In the genomic region with DNA sequence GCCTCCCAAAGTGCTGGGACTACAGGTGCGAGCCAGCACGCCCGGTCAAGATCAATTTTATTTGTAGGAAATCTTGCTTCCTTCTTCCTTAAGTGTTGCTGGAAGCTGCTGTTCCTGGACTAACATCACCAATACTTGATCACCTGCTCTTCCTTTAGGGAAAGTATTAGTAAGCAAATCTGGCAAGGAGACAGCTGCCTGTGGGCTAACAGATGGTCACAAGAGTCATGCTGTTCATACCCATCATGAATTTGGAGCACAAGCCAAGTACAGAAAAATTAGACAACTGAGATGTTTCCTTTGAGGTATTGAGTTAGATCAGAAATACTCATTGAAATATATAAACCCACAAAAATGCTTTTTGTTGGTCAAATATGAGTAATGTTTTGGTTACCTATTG, we compare ENCODE assay signal across 16 cellular contexts. TPM values are rescaled to one million over a fixed set of nuclear protein-coding genes. Genes with fewer than 3 reads are reported as not detected.
DNase-seq lines count a peak whose midpoint lies in the region; ATAC-seq and TF ChIP-seq lines count a peak whose summit lies in the region.
"Had no signal": no experiment of that assay in that cellular context is flagged by ENCODE, and none has a peak within 500 bp of the region (broad histone marks: within the 10 kb centered on the region; RNA-seq: fewer than 3 reads in every experiment).

No MANE protein-coding gene starts in this region.

- no peaks in the 10 kb centered on the region for H3K4me1 Mint-ChIP-seq in activated CD8-positive, alpha-beta memory T cell treated with anti-CD3 and anti-CD28 coated beads, Interleukin-2, amount 10 ng/mL, durations not matched to agents 7 days and 5 days

- no peak overlapping the region for H3K4me3 Mint-ChIP-seq in activated CD8-positive, alpha-beta memory T cell treated with anti-CD3 and anti-CD28 coated beads, Interleukin-2, amount 10 ng/mL, durations not matched to agents 7 days and 5 days

- H3K4me3 ChIP-seq in HCT116 (replicated peaks in 1 of 2; ENCODE audit: low read depth in 1 of 2, low read length in 2 of 2) (no peak overlapping the region), PC-3 (ENCODE audit: low read length) (no peak overlapping the region), epithelial cell of esophagus (ENCODE audit: low read length) (no peak overlapping the region)
- H3K4me3 ChIP-seq: coronary artery, hepatocyte, right lobe of liver, SJSA1, upper lobe of right lung had no signal

- H4K20me1 ChIP-seq in HCT116 (ENCODE audit: insufficient read depth), result no peaks in the 10 kb centered on the region
- peaks cover 8% of the 10 kb centered on the region for H4K20me1 ChIP-seq in PC-3 (ENCODE audit: low read length)

- ATAC-seq in HCT116 (no peak), PC-3 (peak; percentile 65), GM18519 (IDR thresholded peaks at IDR 0.05; ENCODE audit: low FRiP score, unreplicated experiment) (no peak)
- ATAC-seq in activated CD8-positive, alpha-beta memory T cell treated with anti-CD3 and anti-CD28 coated beads, Interleukin-2, amount 10 ng/mL, durations not matched to agents 7 days and 5 days, result no peak
- ATAC-seq: upper lobe of right lung had no signal

- no peak for TF ChIP-seq RAD21 in HCT116 (IDR thresholded peaks at IDR 0.05; ENCODE audit: low read depth)

- no peaks in the 10 kb centered on the region for H3F3A ChIP-seq in PC-3 (ENCODE audit: low read length, unreplicated experiment)

- H3K27me3 Mint-ChIP-seq in activated CD8-positive, alpha-beta memory T cell treated with anti-CD3 and anti-CD28 coated beads, Interleukin-2, amount 10 ng/mL, durations not matched to agents 7 days and 5 days, result no peaks in the 10 kb centered on the region

- H3K9ac ChIP-seq in HCT116 (ENCODE audit: low read length), result no peak overlapping the region
- H3K9ac ChIP-seq in PC-3 (ENCODE audit: low read length), result no peak overlapping the region

- TF ChIP-seq POLR2A in HCT116 (IDR thresholded peaks at IDR 0.05; ENCODE audit: borderline replicate concordance, extremely low read depth, insufficient read depth, insufficient read length), result no peak

- no peaks in the 10 kb centered on the region for H3K36me3 Mint-ChIP-seq in activated CD8-positive, alpha-beta memory T cell treated with anti-CD3 and anti-CD28 coated beads, Interleukin-2, amount 10 ng/mL, durations not matched to agents 7 days and 5 days

- peak overlapping the region; percentile 8; the same call in 1 of the 2 replicates for H3K27ac ChIP-seq in HCT116 (ENCODE audit: low read depth, low read length)
- H3K27ac ChIP-seq in PC-3 (ENCODE audit: low read length), result peak overlapping the region; percentile 66
- H3K27ac ChIP-seq: coronary artery, hepatocyte, right lobe of liver, SJSA1, upper lobe of right lung had no signal

- H3K4me1 ChIP-seq in HCT116 (ENCODE audit: control insufficient read depth in 1 of 2, insufficient read depth in 2 of 2, low read length in 2 of 2) (peaks cover 50 to 57% of the 10 kb centered on the region in 2 experiments), PC-3 (ENCODE audit: insufficient read depth, low read length) (peaks cover 28% of the 10 kb centered on the region)
- H3K4me1 ChIP-seq: upper lobe of right lung had no signal

- H3K9me2 ChIP-seq in HCT116 (ENCODE audit: insufficient read depth) (no peaks in the 10 kb centered on the region), PC-3 (replicated peaks; ENCODE audit: low read length) (no peaks in the 10 kb centered on the region)

- DNase-seq in HCT116 (ENCODE audit: low read depth, low spot score) (no peak), PC-3 (peak; percentile 92), epithelial cell of esophagus (ENCODE audit: low read depth) (peak; percentile 82), pons (ENCODE audit: low spot score) (peak; percentile 20), OCI-M1 (lab: John Stamatoyannopoulos, UW) (no peak)
- DNase-seq in activated CD8-positive, alpha-beta memory T cell treated with anti-CD3 and anti-CD28 coated beads, Interleukin-2, amount 10 ng/mL, durations not matched to agents 7 days and 5 days, result no peak
- no peak for DNase-seq in activated CD4-positive, alpha-beta T cell treated with anti-CD3 and anti-CD28 coated beads for 4 hours
- DNase-seq: activated naive CD4-positive, alpha-beta T cell treated with Interleukin-2 at 50 U/mL for 16 hours; midbrain; NCI-H1930; upper lobe of right lung had no signal

- H3K36me3 ChIP-seq in HCT116 (ENCODE audit: control insufficient read depth in 1 of 2, insufficient read depth in 2 of 2, low read length in 2 of 2) (no peaks in the 10 kb centered on the region), PC-3 (ENCODE audit: low read depth, low read length) (no peaks in the 10 kb centered on the region)
- H3K36me3 ChIP-seq: right lobe of liver, SJSA1, upper lobe of right lung had no signal

- no peaks in the 10 kb centered on the region for H3K27me3 ChIP-seq in HCT116 (ENCODE audit: insufficient read depth, low read length)
- no peaks in the 10 kb centered on the region for H3K27me3 ChIP-seq in PC-3 (ENCODE audit: low read length)
- H3K27me3 ChIP-seq: hepatocyte, right lobe of liver, SJSA1, upper lobe of right lung had no signal

- no peak overlapping the region for H3K27ac Mint-ChIP-seq in activated CD8-positive, alpha-beta memory T cell treated with anti-CD3 and anti-CD28 coated beads, Interleukin-2, amount 10 ng/mL, durations not matched to agents 7 days and 5 days

- POLR2A ChIA-PET in HCT116 (lab: Charles Lee) (no interaction called here), PC-3 (lab: Charles Lee; ENCODE audit: unreplicated experiment) (interaction anchor here (0.7 kb wide), 1 partner anchor 28 kb away, joined by 3 read pairs; a partner anchor contains a TSS)

- BruUV-seq in HCT116 (replicated peaks; lab: Mats Ljungman, UMichigan) (no TSS peak), PC-3 (replicated peaks; lab: Mats Ljungman, UMichigan) (no TSS peak)

- no peak for TF ChIP-seq CTCF in HCT116 (IDR thresholded peaks at IDR 0.05 in 2 of 3, conservative IDR thresholded peaks at IDR 0.05 in 1 of 3; ENCODE audit: borderline replicate concordance in 1 of 3, insufficient read depth in 1 of 3, low read depth in 2 of 3, low read length in 2 of 3)
- TF ChIP-seq CTCF in PC-3 (conservative IDR thresholded peaks at IDR 0.05; ENCODE audit: low read depth, low read length), result no peak
- no peak for TF ChIP-seq CTCF in epithelial cell of esophagus (IDR thresholded peaks at IDR 0.05; ENCODE audit: insufficient read depth, low read depth, low read length, missing control alignments)

- H3K4me2 ChIP-seq in HCT116 (ENCODE audit: low read length) (peak overlapping the region; percentile 14), PC-3 (ENCODE audit: low read length) (peak overlapping the region; percentile 44)
- H3K4me2 ChIP-seq: hepatocyte had no signal

- H3K79me2 ChIP-seq in HCT116 (ENCODE audit: insufficient read depth, low read length) (peaks cover 90% of the 10 kb centered on the region), PC-3 (ENCODE audit: low read length) (peaks cover 85% of the 10 kb centered on the region)

- RAD21 ChIA-PET in HCT116 (lab: Charles Lee; ENCODE audit: low non-redundant PET in 1 of 2, low total read pairs in 2 of 2, uncharacterized antibody in 2 of 2, unreplicated experiment in 2 of 2), result interaction anchor here in 1 of 2 experiments (1.5 kb wide), 1 partner anchor 28 kb away, joined by 3 read pairs; a partner anchor contains a TSS

- H3K9me3 Mint-ChIP-seq in activated CD8-positive, alpha-beta memory T cell treated with anti-CD3 and anti-CD28 coated beads, Interleukin-2, amount 10 ng/mL, durations not matched to agents 7 days and 5 days (ENCODE audit: low read depth), result no peaks in the 10 kb centered on the region

- intact Hi-C loops in HCT116 (cut with micrococcal nuclease) (no loop called here), PC-3 (cut with micrococcal nuclease) (loop anchor here (2.0 kb wide), 1 partner anchor 18 kb away; no protein-coding TSS in a partner anchor)

- H2AFZ ChIP-seq in HCT116 (ENCODE audit: low read depth, low read length, poor library complexity, severe bottlenecking) (no peak overlapping the region), PC-3 (ENCODE audit: low read length) (no peak overlapping the region)
- H2AFZ ChIP-seq: hepatocyte had no signal

- no peaks in the 10 kb centered on the region for H3K9me3 ChIP-seq in HCT116 (ENCODE audit: control insufficient read depth in 1 of 2, insufficient read depth in 1 of 2, low read depth in 1 of 2, low read length in 2 of 2)
- H3K9me3 ChIP-seq in PC-3 (ENCODE audit: low read length), result no peaks in the 10 kb centered on the region
- H3K9me3 ChIP-seq: right lobe of liver, SJSA1, upper lobe of right lung had no signal

- CTCF ChIA-PET in HCT116 (lab: Charles Lee) (interaction anchor here (0.6 to 2.4 kb wide), 3 partner anchors 28 to 46 kb away, joined by 3 to 8 read pairs (median 3); a partner anchor contains a TSS), PC-3 (lab: Charles Lee) (no interaction called here)
- CTCF ChIA-PET in activated CD8-positive, alpha-beta memory T cell treated with anti-CD3 and anti-CD28 coated beads, Interleukin-2, amount 10 ng/mL, durations not matched to agents 7 days and 5 days (lab: Charles Lee), result interaction anchor here (1.2 kb wide), 1 partner anchor 12 kb away, joined by 3 read pairs; no protein-coding TSS in a partner anchor

TF ChIP-seq in HCT116, 20 proteins besides CTCF, POLR2A, EP300 and RAD21 (continues in another document):
- peak; percentile 38; the same call in 1 of the 2 replicates for TF ChIP-seq CEBPB (IDR thresholded peaks at IDR 0.05; ENCODE audit: low read depth)
- TF ChIP-seq JUND (IDR thresholded peaks at IDR 0.05), result peak; percentile 78
- TF ChIP-seq POLR2AphosphoS5 (IDR thresholded peaks at IDR 0.05; ENCODE audit: low read depth, low read length), result peak; percentile 52
- TF ChIP-seq, protein P1, sequence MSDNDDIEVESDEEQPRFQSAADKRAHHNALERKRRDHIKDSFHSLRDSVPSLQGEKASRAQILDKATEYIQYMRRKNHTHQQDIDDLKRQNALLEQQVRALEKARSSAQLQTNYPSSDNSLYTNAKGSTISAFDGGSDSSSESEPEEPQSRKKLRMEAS (IDR thresholded peaks at IDR 0.05), result peak; percentile 69
- TF ChIP-seq SRF (IDR thresholded peaks at IDR 0.05; ENCODE audit: low read depth), result no peak

RNA-seq across cellular contexts. Expression of a gene that starts 27.9 kb away (rescaled TPM):
- 61.2 TPM for total RNA-seq in HCT116 (2021; ENCODE audit: unreplicated experiment)
- 50.5 and 53.8 TPM in 2 replicates for polyA plus RNA-seq in HCT116 (2012)
- 18.9 and 30.5 TPM in 2 replicates for total RNA-seq in PC-3 (2014; rRNA removed)
- 1 to 10 TPM; 1.1 to 1.4 TPM for total RNA-seq in activated CD8-positive, alpha-beta memory T cell treated with anti-CD3 and anti-CD28 coated beads, Interleukin-2, amount 10 ng/mL, durations not matched to agents 7 days and 5 days

Comparison
In these comparisons a context has a peak if more than half of its experiments do, and no peak if none do; other contexts are left out.
1. DNase-seq: peak in PC-3 (single experiment), epithelial cell of esophagus (single experiment) and pons (single experiment); none in HCT116 (single experiment), OCI-M1 (single experiment), activated CD8-positive, alpha-beta memory T cell treated with anti-CD3 and anti-CD28 coated beads, Interleukin-2, amount 10 ng/mL, durations not matched to agents 7 days and 5 days (single experiment) and activated CD4-positive, alpha-beta T cell treated with anti-CD3 and anti-CD28 coated beads for 4 hours (0 of 2).